In genomic region chr12:124566181-124567034, GRCh38 we compare ENCODE assay signal across 8 cellular contexts. TPM values are rescaled to one million over a fixed set of nuclear protein-coding genes. Genes with fewer than 3 reads are reported as not detected.
DNase-seq lines count a peak whose midpoint lies in the region; ATAC-seq and TF ChIP-seq lines count a peak whose summit lies in the region.

No MANE protein-coding gene starts in this region.

- intact Hi-C loops in Calu3 (cut with micrococcal nuclease; ENCODE audit: unreplicated experiment) = loop anchor here (5.0 kb wide), 3 partner anchors 54 to 181 kb away; no protein-coding TSS in a partner anchor

- H3K27me3 Mint-ChIP-seq in Calu3 (ENCODE audit: unreplicated experiment) = no peaks in the 10 kb centered on the region
- peaks cover 7% of the 10 kb centered on the region for H3K27me3 Mint-ChIP-seq in neural crest cell (ENCODE audit: low read depth)

- H3K4me1 Mint-ChIP-seq in Calu3 (ENCODE audit: low read depth, unreplicated experiment) = peaks cover 4% of the 10 kb centered on the region
- peaks cover 43% of the 10 kb centered on the region for H3K4me1 Mint-ChIP-seq in neural crest cell

- H3K4me1 ChIP-seq in HUES64 (ENCODE audit: insufficient read depth, low read length) (peaks cover 33% of the 10 kb centered on the region), foreskin keratinocyte (peaks cover 22% of the 10 kb centered on the region)

- TF ChIP-seq POLR2A in Raji (IDR thresholded peaks at IDR 0.05; ENCODE audit: insufficient read depth, low read depth, low read length) = peak; percentile 44; the same call in 1 of the 2 replicates

- TF ChIP-seq CTCF in Calu3 (IDR thresholded peaks at IDR 0.05; ENCODE audit: unreplicated experiment) (peak; percentile 16), foreskin keratinocyte (conservative IDR thresholded peaks at IDR 0.05) (no peak), neural crest cell (conservative IDR thresholded peaks at IDR 0.05) (no peak)

- H3K4me3 Mint-ChIP-seq in Calu3 (ENCODE audit: low read depth, unreplicated experiment) (peak overlapping the region; percentile 87), neural crest cell (peak overlapping the region; percentile 89)

- DNase-seq in Calu3 = peak; percentile 91
- DNase-seq in activated naive CD4-positive, alpha-beta T cell (lab: John Stamatoyannopoulos, UW) = peak; percentile 38 to 62 (median 49)
- DNase-seq in foreskin keratinocyte = peak; percentile 50 to 76
- peak; percentile 60 for DNase-seq in neural crest cell (ENCODE audit: low read depth, low spot score)
- DNase-seq in superior temporal gyrus (ENCODE audit: extremely low spot score) = peak; percentile 89

- H3K36me3 Mint-ChIP-seq in Calu3 (ENCODE audit: insufficient read depth, unreplicated experiment) (peaks cover 52% of the 10 kb centered on the region), neural crest cell (ENCODE audit: low read depth) (no peaks in the 10 kb centered on the region)

- no peaks in the 10 kb centered on the region for H3K36me3 ChIP-seq in HUES64 (ENCODE audit: insufficient read depth, low read length)

- H3K4me3 ChIP-seq in HUES64 (ENCODE audit: low read length) = peak overlapping the region; percentile 86

- CTCF ChIA-PET in Calu3 (lab: Charles Lee) = interaction anchor here (0.6 to 1.0 kb wide), 5 partner anchors 16 to 161 kb away, joined by 3 to 5 read pairs (median 4); no protein-coding TSS in a partner anchor

- under 1% methylated on average over 59 of the region's 59 CpGs for WGBS in HUES64

- H3K9me3 Mint-ChIP-seq in Calu3 (ENCODE audit: low read depth, unreplicated experiment) (no peaks in the 10 kb centered on the region), neural crest cell (no peaks in the 10 kb centered on the region)

- peak overlapping the region; percentile 94 for H3K27ac ChIP-seq in HUES64 (ENCODE audit: low read depth, low read length)
- peak overlapping the region; percentile 96 for H3K27ac ChIP-seq in foreskin keratinocyte

- H3K27ac Mint-ChIP-seq in Calu3 (ENCODE audit: unreplicated experiment) (peak overlapping the region; percentile 44), neural crest cell (ENCODE audit: unreplicated experiment) (no peak overlapping the region)

- H3K27me3 ChIP-seq in HUES64 (ENCODE audit: insufficient read depth, low read length) (no peaks in the 10 kb centered on the region), foreskin keratinocyte (no peaks in the 10 kb centered on the region)

- peak overlapping the region; percentile 86 for H3K9ac ChIP-seq in HUES64 (ENCODE audit: low read depth, low read length)

- ATAC-seq in GM21447 (IDR thresholded peaks at IDR 0.05; ENCODE audit: unreplicated experiment) (peak; percentile 39), foreskin keratinocyte (peak; percentile 73)

- no TSS peak for BruUV-seq in Calu3 (replicated peaks; lab: Mats Ljungman, UMichigan)

- H3K9me3 ChIP-seq in HUES64 (ENCODE audit: insufficient read depth, low read depth, low read length) = no peaks in the 10 kb centered on the region

RNA-seq across cellular contexts. Expression of gene NCOR2, which starts 1.0 kb away (rescaled TPM):
- total RNA-seq in Calu3 (2022) (325 and 348 TPM in 2 replicates), foreskin keratinocyte (49.8 and 61.0 TPM in 2 replicates), neural crest cell (143 and 144 TPM in 2 replicates)
- polyA plus RNA-seq in HUES64 (2013, experiment 1 of 2) = 103 TPM
- polyA plus RNA-seq in HUES64 (2013, experiment 2 of 2) = 118 TPM
- polyA plus RNA-seq in foreskin keratinocyte = 32.1 and 38.1 TPM in 2 replicates

Comparison
In these comparisons a context has a peak if more than half of its experiments do, and no peak if none do; other contexts are left out.
1. Peak in every context shown above with its lines: DNase-seq, ATAC-seq, H3K4me3 ChIP-seq and H3K27ac ChIP-seq.